ENCODE assay signal across 18 cellular contexts in the genomic region with DNA sequence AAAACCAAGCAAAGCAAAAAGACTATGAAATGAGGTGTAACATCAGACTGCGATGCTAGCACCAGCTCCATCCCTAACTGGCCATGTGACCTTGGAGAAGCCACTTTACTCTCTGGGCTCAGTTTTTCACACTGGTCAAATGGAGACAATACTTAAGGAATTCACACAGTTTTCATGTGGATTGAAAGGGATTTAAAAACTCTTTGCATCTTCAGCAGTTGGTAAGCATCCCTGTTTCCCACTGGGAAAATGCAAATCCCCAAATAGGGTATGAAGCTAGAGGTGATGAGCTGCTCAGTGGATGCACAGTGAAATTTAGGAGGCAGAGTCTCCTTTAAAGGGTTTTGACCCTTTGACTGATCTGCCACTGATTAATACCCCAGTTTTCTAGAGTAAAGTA.
"Had no signal": no experiment of that assay in that cellular context is flagged by ENCODE, and none has a peak within 500 bp of the region (broad histone marks: within the 10 kb centered on the region; RNA-seq: fewer than 3 reads in every experiment).

No MANE protein-coding gene starts in this region.

- H3K4me1 ChIP-seq: colonic mucosa, esophagus muscularis mucosa, foreskin keratinocyte, gastroesophageal sphincter, heart left ventricle, left lung, lower lobe of right lung had no signal

- H3K9me3 Mint-ChIP-seq: dendritic cell treated with granulocyte-macrophage colony-stimulating factor and Interleukin-4, amounts not matched to agents 40 ng/mL and 50 ng/mL, for 4 days had no signal

- H3K27me3 Mint-ChIP-seq: dendritic cell treated with granulocyte-macrophage colony-stimulating factor and Interleukin-4, amounts not matched to agents 40 ng/mL and 50 ng/mL, for 4 days had no signal

- H3K9me3 ChIP-seq: colonic mucosa, esophagus muscularis mucosa, gastroesophageal sphincter, heart left ventricle, left lung, lower lobe of right lung had no signal

- DNase-seq: colonic mucosa; cortex of kidney; effector CD8-positive, alpha-beta T cell; effector memory CD8-positive, alpha-beta T cell; foreskin keratinocyte; heart left ventricle; hypothalamus; left cardiac atrium; left lung; left ventricle myocardium superior; lower lobe of right lung; mesenchymal stem cell; midbrain; naive thymus-derived CD4-positive, alpha-beta T cell had no signal

- H3K4me3 Mint-ChIP-seq: dendritic cell treated with granulocyte-macrophage colony-stimulating factor and Interleukin-4, amounts not matched to agents 40 ng/mL and 50 ng/mL, for 4 days; effector memory CD8-positive, alpha-beta T cell; naive thymus-derived CD4-positive, alpha-beta T cell had no signal

- H3K4me2 ChIP-seq: hepatocyte had no signal

- H3K27ac Mint-ChIP-seq: dendritic cell treated with granulocyte-macrophage colony-stimulating factor and Interleukin-4, amounts not matched to agents 40 ng/mL and 50 ng/mL, for 4 days; effector memory CD8-positive, alpha-beta T cell; naive thymus-derived CD4-positive, alpha-beta T cell had no signal

- H3K4me3 ChIP-seq: colonic mucosa, esophagus muscularis mucosa, gastroesophageal sphincter, heart left ventricle, hepatocyte, left lung, lower lobe of right lung had no signal

- H3K36me3 ChIP-seq: colonic mucosa, esophagus muscularis mucosa, gastroesophageal sphincter, heart left ventricle, left lung, lower lobe of right lung had no signal

- H3K79me2 ChIP-seq: hepatocyte had no signal

- ATAC-seq: effector memory CD8-positive, alpha-beta T cell; foreskin keratinocyte; gastroesophageal sphincter; heart left ventricle; left cardiac atrium; left lung; left ventricle myocardium superior; lower lobe of right lung; naive thymus-derived CD4-positive, alpha-beta T cell had no signal

- H3K27me3 ChIP-seq: colonic mucosa, esophagus muscularis mucosa, foreskin keratinocyte, gastroesophageal sphincter, hepatocyte, left lung had no signal

- H3K27ac ChIP-seq: colonic mucosa, esophagus muscularis mucosa, foreskin keratinocyte, gastroesophageal sphincter, heart left ventricle, hepatocyte, left lung, lower lobe of right lung had no signal

- H3K36me3 Mint-ChIP-seq: naive thymus-derived CD4-positive, alpha-beta T cell had no signal

- H3K4me1 Mint-ChIP-seq: naive thymus-derived CD4-positive, alpha-beta T cell had no signal
